1 cellular context compared by ENCODE assay signal in the genomic region with DNA sequence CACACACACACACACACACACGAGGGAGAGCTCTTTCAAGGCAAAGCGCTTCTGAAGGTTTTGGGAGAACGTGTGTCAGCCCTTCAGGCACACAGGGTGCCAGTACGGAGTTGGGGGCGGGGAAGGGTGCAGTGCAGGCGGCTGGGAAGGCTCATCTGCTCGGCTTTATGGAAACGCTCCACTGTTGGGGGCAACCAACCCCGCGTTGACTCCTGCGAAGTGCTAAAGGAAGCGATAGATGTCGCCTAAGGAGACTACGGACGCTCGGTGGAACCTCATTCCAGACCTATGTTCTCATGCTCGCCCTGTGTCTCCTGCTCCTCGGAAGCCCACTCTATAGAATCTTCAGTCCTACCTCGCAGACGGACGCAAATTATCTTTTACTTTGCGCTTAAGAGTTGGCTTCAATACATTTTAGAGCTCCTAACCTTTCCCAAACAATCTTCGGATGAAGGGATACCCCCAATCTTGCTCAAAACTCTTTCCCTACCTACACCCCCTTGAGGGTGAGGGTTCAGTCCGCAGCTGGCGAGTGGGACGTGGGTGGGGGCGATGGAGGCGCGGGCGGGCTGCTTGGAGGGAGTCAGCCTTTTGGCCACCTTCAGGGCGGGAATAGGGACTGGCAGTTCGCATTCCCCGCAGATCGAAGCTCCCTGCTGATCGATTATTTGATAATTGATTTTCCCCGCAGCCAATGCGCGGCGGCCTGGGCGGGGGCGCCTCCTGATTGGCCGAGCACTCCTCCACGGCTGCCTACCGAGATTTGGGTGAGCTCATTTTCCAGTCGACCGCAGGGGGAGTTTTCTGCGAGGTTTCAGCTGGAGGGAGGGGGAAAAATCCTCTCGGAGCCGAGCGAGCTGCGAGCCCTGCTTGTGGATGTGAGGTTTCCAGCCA.
TF ChIP-seq lines count a peak whose summit lies in the region.

No MANE protein-coding gene starts in this region.

TF ChIP-seq in HepG2, 621 proteins besides CTCF, POLR2A, EP300 and RAD21 (continued from another document and continues in another):
- TF ChIP-seq ZNF282 (IDR thresholded peaks at IDR 0.05; ENCODE audit: partially characterized antibody) (no peak), ZNF143 (CRISPR knock-in tag; IDR thresholded peaks at IDR 0.05) (peak; percentile 37; the same call in 1 of the 2 replicates), ZNF3 (CRISPR knock-in tag; IDR thresholded peaks at IDR 0.05) (no peak), ZNF468 (CRISPR knock-in tag; IDR thresholded peaks at IDR 0.05) (no peak), ZNF337 (CRISPR knock-in tag; IDR thresholded peaks at IDR 0.05; ENCODE audit: borderline replicate concordance, low read depth) (no peak; the same call in 1 of the 2 replicates), SOX13 (IDR thresholded peaks at IDR 0.05) (0 out of 2 replicates have a peak, but pooled peaks have one; percentile 11), SOX13 (CRISPR knock-in tag; conservative IDR thresholded peaks at IDR 0.05 in 1 of 2, IDR thresholded peaks at IDR 0.05 in 1 of 2) (no peak), RCOR2 (CRISPR knock-in tag; IDR thresholded peaks at IDR 0.05) (no peak), NR2C2 (CRISPR knock-in tag; IDR thresholded peaks at IDR 0.05; ENCODE audit: borderline replicate concordance) (no peak), ZNF563 (CRISPR knock-in tag; IDR thresholded peaks at IDR 0.05) (no peak; the same call in 1 of the 2 replicates), ZNF34 (CRISPR knock-in tag; IDR thresholded peaks at IDR 0.05; ENCODE audit: borderline replicate concordance) (no peak), MAF1 (CRISPR knock-in tag; IDR thresholded peaks at IDR 0.05; ENCODE audit: borderline replicate concordance) (no peak), ZNF788 (CRISPR knock-in tag; IDR thresholded peaks at IDR 0.05; ENCODE audit: borderline replicate concordance) (peak; percentile 74; the same call in 1 of the 2 replicates), NRL (CRISPR knock-in tag; IDR thresholded peaks at IDR 0.05; ENCODE audit: borderline replicate concordance) (peak; percentile 57; the same call in 1 of the 2 replicates), SMC3 (IDR thresholded peaks at IDR 0.05; ENCODE audit: low read length) (no peak), ZNF180 (CRISPR knock-in tag; IDR thresholded peaks at IDR 0.05; ENCODE audit: borderline replicate concordance, low read depth) (no peak), ZMYM4 (CRISPR knock-in tag; IDR thresholded peaks at IDR 0.05) (peak; percentile 79; the same call in 1 of the 2 replicates), ERF (CRISPR knock-in tag; IDR thresholded peaks at IDR 0.05) (no peak), ZNF564 (CRISPR knock-in tag; IDR thresholded peaks at IDR 0.05) (no peak), ZNF451 (CRISPR knock-in tag; IDR thresholded peaks at IDR 0.05) (no peak), NBN (conservative IDR thresholded peaks at IDR 0.05) (no peak), ZNF816 (CRISPR knock-in tag; IDR thresholded peaks at IDR 0.05; ENCODE audit: borderline replicate concordance) (no peak), ZNF883 (CRISPR knock-in tag; IDR thresholded peaks at IDR 0.05; ENCODE audit: not compliant biosample characterization) (no peak), MED8 (CRISPR knock-in tag; IDR thresholded peaks at IDR 0.05; ENCODE audit: insufficient replicate concordance) (no peak), MATR3 (CRISPR knock-in tag; IDR thresholded peaks at IDR 0.05) (no peak), NR2F2 (IDR thresholded peaks at IDR 0.05; ENCODE audit: borderline replicate concordance, low read depth) (no peak), ZNF317 (CRISPR knock-in tag; IDR thresholded peaks at IDR 0.05) (no peak), ZNF607 (CRISPR knock-in tag; IDR thresholded peaks at IDR 0.05; ENCODE audit: borderline replicate concordance) (peak; percentile 61; the same call in 1 of the 2 replicates), FOXJ3 (CRISPR knock-in tag; IDR thresholded peaks at IDR 0.05; ENCODE audit: borderline replicate concordance) (no peak), ZNF496 (CRISPR knock-in tag; IDR thresholded peaks at IDR 0.05; ENCODE audit: insufficient replicate concordance) (no peak), THYN1 (CRISPR knock-in tag; IDR thresholded peaks at IDR 0.05; ENCODE audit: borderline replicate concordance, low read depth) (no peak), SAP130 (CRISPR knock-in tag; IDR thresholded peaks at IDR 0.05; ENCODE audit: low read depth) (peak; percentile 59; the same call in 1 of the 2 replicates), ARHGAP35 (CRISPR knock-in tag; IDR thresholded peaks at IDR 0.05; ENCODE audit: borderline replicate concordance) (no peak), ZNF850 (CRISPR knock-in tag; conservative IDR thresholded peaks at IDR 0.05) (no peak), SNRNP70 (IDR thresholded peaks at IDR 0.05; ENCODE audit: low read depth, low read length) (no peak), ZFX (CRISPR knock-in tag; IDR thresholded peaks at IDR 0.05; ENCODE audit: low read depth) (no peak), CCDC6 (CRISPR knock-in tag; IDR thresholded peaks at IDR 0.05) (no peak), HNRNPUL1 (IDR thresholded peaks at IDR 0.05; ENCODE audit: low read depth, low read length) (no peak), SMAD9 (CRISPR knock-in tag; IDR thresholded peaks at IDR 0.05) (no peak), SMARCC2 (IDR thresholded peaks at IDR 0.05) (no peak), NFE2 (CRISPR knock-in tag; IDR thresholded peaks at IDR 0.05) (no peak), ZNF343 (CRISPR knock-in tag; IDR thresholded peaks at IDR 0.05) (no peak), ZEB1 (IDR thresholded peaks at IDR 0.05; ENCODE audit: insufficient replicate concordance, low read depth) (no peak), YEATS2 (CRISPR knock-in tag; IDR thresholded peaks at IDR 0.05; ENCODE audit: borderline replicate concordance) (peak; percentile 51; the same call in 1 of the 2 replicates), BHLHE40 (IDR thresholded peaks at IDR 0.05; ENCODE audit: low read length) (peak; percentile 86), ZNF670 (CRISPR knock-in tag; IDR thresholded peaks at IDR 0.05; ENCODE audit: borderline replicate concordance) (no peak), ZNF629 (CRISPR knock-in tag; conservative IDR thresholded peaks at IDR 0.05) (no peak), CHD4 (IDR thresholded peaks at IDR 0.05; ENCODE audit: borderline replicate concordance, low read length) (no peak), CCAR2 (optimal IDR thresholded peaks at IDR 0.05; ENCODE audit: low read depth, low read length) (no peak), HNRNPK (IDR thresholded peaks at IDR 0.05; ENCODE audit: low read depth, low read length, poor library complexity, severe bottlenecking) (no peak), MEIS2 (CRISPR knock-in tag; IDR thresholded peaks at IDR 0.05) (no peak)
- TF ChIP-seq, protein P1, sequence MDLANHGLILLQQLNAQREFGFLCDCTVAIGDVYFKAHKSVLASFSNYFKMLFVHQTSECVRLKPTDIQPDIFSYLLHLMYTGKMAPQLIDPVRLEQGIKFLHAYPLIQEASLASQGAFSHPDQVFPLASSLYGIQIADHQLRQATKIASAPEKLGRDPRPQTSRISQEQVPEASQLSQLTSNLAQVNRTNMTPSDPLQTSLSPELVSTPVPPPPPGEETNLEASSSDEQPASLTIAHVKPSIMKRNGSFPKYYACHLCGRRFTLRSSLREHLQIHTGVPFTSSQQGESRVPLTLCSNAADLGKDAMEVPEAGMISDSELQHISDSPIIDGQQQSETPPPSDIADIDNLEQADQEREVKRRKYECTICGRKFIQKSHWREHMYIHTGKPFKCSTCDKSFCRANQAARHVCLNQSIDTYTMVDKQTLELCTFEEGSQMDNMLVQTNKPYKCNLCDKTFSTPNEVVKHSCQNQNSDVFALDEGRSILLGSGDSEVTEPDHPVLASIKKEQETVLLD (CRISPR knock-in tag; IDR thresholded peaks at IDR 0.05; ENCODE audit: low read depth): no peak
- TF ChIP-seq, protein P2, sequence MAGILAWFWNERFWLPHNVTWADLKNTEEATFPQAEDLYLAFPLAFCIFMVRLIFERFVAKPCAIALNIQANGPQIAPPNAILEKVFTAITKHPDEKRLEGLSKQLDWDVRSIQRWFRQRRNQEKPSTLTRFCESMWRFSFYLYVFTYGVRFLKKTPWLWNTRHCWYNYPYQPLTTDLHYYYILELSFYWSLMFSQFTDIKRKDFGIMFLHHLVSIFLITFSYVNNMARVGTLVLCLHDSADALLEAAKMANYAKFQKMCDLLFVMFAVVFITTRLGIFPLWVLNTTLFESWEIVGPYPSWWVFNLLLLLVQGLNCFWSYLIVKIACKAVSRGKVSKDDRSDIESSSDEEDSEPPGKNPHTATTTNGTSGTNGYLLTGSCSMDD (CRISPR knock-in tag; IDR thresholded peaks at IDR 0.05): no peak
- TF ChIP-seq, protein P3, sequence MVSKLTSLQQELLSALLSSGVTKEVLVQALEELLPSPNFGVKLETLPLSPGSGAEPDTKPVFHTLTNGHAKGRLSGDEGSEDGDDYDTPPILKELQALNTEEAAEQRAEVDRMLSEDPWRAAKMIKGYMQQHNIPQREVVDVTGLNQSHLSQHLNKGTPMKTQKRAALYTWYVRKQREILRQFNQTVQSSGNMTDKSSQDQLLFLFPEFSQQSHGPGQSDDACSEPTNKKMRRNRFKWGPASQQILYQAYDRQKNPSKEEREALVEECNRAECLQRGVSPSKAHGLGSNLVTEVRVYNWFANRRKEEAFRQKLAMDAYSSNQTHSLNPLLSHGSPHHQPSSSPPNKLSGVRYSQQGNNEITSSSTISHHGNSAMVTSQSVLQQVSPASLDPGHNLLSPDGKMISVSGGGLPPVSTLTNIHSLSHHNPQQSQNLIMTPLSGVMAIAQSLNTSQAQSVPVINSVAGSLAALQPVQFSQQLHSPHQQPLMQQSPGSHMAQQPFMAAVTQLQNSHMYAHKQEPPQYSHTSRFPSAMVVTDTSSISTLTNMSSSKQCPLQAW (CRISPR knock-in tag; IDR thresholded peaks at IDR 0.05): peak; percentile 79
- TF ChIP-seq, protein P4, sequence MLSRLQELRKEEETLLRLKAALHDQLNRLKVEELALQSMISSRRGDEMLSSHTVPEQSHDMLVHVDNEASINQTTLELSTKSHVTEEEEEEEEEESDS (CRISPR knock-in tag; IDR thresholded peaks at IDR 0.05; ENCODE audit: borderline replicate concordance): no peak
- TF ChIP-seq, protein P5, sequence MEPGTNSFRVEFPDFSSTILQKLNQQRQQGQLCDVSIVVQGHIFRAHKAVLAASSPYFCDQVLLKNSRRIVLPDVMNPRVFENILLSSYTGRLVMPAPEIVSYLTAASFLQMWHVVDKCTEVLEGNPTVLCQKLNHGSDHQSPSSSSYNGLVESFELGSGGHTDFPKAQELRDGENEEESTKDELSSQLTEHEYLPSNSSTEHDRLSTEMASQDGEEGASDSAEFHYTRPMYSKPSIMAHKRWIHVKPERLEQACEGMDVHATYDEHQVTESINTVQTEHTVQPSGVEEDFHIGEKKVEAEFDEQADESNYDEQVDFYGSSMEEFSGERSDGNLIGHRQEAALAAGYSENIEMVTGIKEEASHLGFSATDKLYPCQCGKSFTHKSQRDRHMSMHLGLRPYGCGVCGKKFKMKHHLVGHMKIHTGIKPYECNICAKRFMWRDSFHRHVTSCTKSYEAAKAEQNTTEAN (CRISPR knock-in tag; conservative IDR thresholded peaks at IDR 0.05): peak; percentile 84
- TF ChIP-seq, protein P6, sequence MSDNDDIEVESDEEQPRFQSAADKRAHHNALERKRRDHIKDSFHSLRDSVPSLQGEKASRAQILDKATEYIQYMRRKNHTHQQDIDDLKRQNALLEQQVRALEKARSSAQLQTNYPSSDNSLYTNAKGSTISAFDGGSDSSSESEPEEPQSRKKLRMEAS (IDR thresholded peaks at IDR 0.05): peak; percentile 28
- TF ChIP-seq, protein P7, sequence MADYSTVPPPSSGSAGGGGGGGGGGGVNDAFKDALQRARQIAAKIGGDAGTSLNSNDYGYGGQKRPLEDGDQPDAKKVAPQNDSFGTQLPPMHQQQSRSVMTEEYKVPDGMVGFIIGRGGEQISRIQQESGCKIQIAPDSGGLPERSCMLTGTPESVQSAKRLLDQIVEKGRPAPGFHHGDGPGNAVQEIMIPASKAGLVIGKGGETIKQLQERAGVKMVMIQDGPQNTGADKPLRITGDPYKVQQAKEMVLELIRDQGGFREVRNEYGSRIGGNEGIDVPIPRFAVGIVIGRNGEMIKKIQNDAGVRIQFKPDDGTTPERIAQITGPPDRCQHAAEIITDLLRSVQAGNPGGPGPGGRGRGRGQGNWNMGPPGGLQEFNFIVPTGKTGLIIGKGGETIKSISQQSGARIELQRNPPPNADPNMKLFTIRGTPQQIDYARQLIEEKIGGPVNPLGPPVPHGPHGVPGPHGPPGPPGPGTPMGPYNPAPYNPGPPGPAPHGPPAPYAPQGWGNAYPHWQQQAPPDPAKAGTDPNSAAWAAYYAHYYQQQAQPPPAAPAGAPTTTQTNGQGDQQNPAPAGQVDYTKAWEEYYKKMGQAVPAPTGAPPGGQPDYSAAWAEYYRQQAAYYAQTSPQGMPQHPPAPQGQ (CRISPR knock-in tag; IDR thresholded peaks at IDR 0.05; ENCODE audit: borderline replicate concordance): no peak
- TF ChIP-seq, protein P8, sequence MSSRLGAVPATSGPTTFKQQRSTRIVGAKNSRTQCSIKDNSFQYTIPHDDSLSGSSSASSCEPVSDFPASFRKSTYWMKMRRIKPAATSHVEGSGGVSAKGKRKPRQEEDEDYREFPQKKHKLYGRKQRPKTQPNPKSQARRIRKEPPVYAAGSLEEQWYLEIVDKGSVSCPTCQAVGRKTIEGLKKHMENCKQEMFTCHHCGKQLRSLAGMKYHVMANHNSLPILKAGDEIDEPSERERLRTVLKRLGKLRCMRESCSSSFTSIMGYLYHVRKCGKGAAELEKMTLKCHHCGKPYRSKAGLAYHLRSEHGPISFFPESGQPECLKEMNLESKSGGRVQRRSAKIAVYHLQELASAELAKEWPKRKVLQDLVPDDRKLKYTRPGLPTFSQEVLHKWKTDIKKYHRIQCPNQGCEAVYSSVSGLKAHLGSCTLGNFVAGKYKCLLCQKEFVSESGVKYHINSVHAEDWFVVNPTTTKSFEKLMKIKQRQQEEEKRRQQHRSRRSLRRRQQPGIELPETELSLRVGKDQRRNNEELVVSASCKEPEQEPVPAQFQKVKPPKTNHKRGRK (CRISPR knock-in tag; IDR thresholded peaks at IDR 0.05): no peak
- TF ChIP-seq, protein P9, sequence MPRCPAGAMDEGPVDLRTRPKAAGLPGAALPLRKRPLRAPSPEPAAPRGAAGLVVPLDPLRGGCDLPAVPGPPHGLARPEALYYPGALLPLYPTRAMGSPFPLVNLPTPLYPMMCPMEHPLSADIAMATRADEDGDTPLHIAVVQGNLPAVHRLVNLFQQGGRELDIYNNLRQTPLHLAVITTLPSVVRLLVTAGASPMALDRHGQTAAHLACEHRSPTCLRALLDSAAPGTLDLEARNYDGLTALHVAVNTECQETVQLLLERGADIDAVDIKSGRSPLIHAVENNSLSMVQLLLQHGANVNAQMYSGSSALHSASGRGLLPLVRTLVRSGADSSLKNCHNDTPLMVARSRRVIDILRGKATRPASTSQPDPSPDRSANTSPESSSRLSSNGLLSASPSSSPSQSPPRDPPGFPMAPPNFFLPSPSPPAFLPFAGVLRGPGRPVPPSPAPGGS (CRISPR knock-in tag; IDR thresholded peaks at IDR 0.05): 0 out of 2 replicates have a peak, but pooled peaks have one; percentile 83
- TF ChIP-seq, protein P10, sequence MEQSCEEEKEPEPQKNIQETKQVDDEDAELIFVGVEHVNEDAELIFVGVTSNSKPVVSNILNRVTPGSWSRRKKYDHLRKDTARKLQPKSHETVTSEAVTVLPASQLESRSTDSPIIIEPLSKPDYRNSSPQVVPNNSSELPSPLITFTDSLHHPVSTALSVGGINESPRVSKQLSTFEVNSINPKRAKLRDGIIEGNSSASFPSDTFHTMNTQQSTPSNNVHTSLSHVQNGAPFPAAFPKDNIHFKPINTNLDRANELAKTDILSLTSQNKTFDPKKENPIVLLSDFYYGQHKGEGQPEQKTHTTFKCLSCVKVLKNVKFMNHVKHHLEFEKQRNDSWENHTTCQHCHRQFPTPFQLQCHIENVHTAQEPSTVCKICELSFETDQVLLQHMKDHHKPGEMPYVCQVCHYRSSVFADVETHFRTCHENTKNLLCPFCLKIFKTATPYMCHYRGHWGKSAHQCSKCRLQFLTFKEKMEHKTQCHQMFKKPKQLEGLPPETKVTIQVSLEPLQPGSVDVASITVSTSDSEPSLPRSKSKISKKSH (CRISPR knock-in tag; IDR thresholded peaks at IDR 0.05; ENCODE audit: borderline replicate concordance): no peak
